Comparison of ENCODE assay signal across 16 cellular contexts in genomic region chr2:241304039-241304670, GRCh38. TPM values are rescaled to one million over a fixed set of nuclear protein-coding genes. Genes with fewer than 3 reads are reported as not detected.
DNase-seq lines count a peak whose midpoint lies in the region; ATAC-seq and TF ChIP-seq lines count a peak whose summit lies in the region.
"Had no signal": no experiment of that assay in that cellular context is flagged by ENCODE, and none has a peak within 500 bp of the region (broad histone marks: within the 10 kb centered on the region; RNA-seq: fewer than 3 reads in every experiment).

No MANE protein-coding gene starts in this region.

- H3K4me1 ChIP-seq in left ventricle myocardium inferior (peaks cover 85% of the 10 kb centered on the region), GM23248 (ENCODE audit: insufficient read depth) (peaks cover 5% of the 10 kb centered on the region; the same call in 1 of the 2 replicates)
- H3K4me1 ChIP-seq: A549 had no signal

- H3K4me1 Mint-ChIP-seq in natural killer cell (peaks cover 48 to 49% of the 10 kb centered on the region in 2 donors), Calu3 (ENCODE audit: low read depth, unreplicated experiment) (peaks cover 26% of the 10 kb centered on the region)

- H3K36me3 Mint-ChIP-seq in natural killer cell (no peaks in the 10 kb centered on the region), Calu3 (ENCODE audit: insufficient read depth, unreplicated experiment) (no peaks in the 10 kb centered on the region)

- no peak overlapping the region for H2AFZ ChIP-seq in GM23248

- H3K27ac Mint-ChIP-seq in natural killer cell (peak overlapping the region; percentile 91 to 93), Calu3 (ENCODE audit: unreplicated experiment) (no peak overlapping the region)

- peaks cover 100% of the 10 kb centered on the region for H3K79me2 ChIP-seq in GM23248 (ENCODE audit: insufficient read depth)

- no peak for DNase-seq in left ventricle myocardium inferior
- DNase-seq in cardiac septum (ENCODE audit: low spot score), result no peak
- DNase-seq in cerebellum (ENCODE audit: low spot score), result peak; percentile 59
- no peak for DNase-seq in natural killer cell
- DNase-seq in Calu3, result no peak
- DNase-seq in DMS79 treated with DMSO at 0.1 percent for 48 hours (lab: John Stamatoyannopoulos, UW), result no peak
- no peak for DNase-seq in GM23248
- DNase-seq: CD4-positive, CD25-positive, alpha-beta regulatory T cell; H7; MM.1S; NCI-H1417 treated with DMSO at 0.1 percent for 48 hours; NCI-H2029; NCI-H2171 treated with DMSO at 0.1 percent for 48 hours; Peyer's patch; SHP77 treated with DMSO at 0.1 percent for 48 hours had no signal

- H3K9me2 ChIP-seq in GM23248 (ENCODE audit: insufficient read depth), result no peaks in the 10 kb centered on the region

- CTCF ChIA-PET in Calu3 (lab: Charles Lee), result no interaction called here

- no peaks in the 10 kb centered on the region for H3K9me3 ChIP-seq in left ventricle myocardium inferior (replicated peaks)
- no peaks in the 10 kb centered on the region for H3K9me3 ChIP-seq in GM23248 (ENCODE audit: low read depth)
- H3K9me3 ChIP-seq: A549, Peyer's patch had no signal

- H3K4me2 ChIP-seq in GM23248 (ENCODE audit: unreplicated experiment), result no peak overlapping the region
- H3K4me2 ChIP-seq: A549 had no signal

- H3K36me3 ChIP-seq in left ventricle myocardium inferior (no peaks in the 10 kb centered on the region), GM23248 (ENCODE audit: low read depth) (no peaks in the 10 kb centered on the region)
- H3K36me3 ChIP-seq: Peyer's patch had no signal

- in situ Hi-C loops in GM23248 (cut with MboI), result no loop called here

- TF ChIP-seq CTCF in left ventricle myocardium inferior (IDR thresholded peaks at IDR 0.05; ENCODE audit: borderline replicate concordance) (no peak), natural killer cell (IDR thresholded peaks at IDR 0.05) (no peak), Calu3 (IDR thresholded peaks at IDR 0.05; ENCODE audit: unreplicated experiment) (no peak)

- BruUV-seq in Calu3 (replicated peaks; lab: Mats Ljungman, UMichigan), result no TSS peak

- H3F3A ChIP-seq in GM23248 (ENCODE audit: insufficient read depth), result peaks cover 2% of the 10 kb centered on the region

- H3K27me3 ChIP-seq in left ventricle myocardium inferior (ENCODE audit: low read depth) (no peaks in the 10 kb centered on the region), GM23248 (replicated peaks; ENCODE audit: insufficient read depth) (no peaks in the 10 kb centered on the region)
- H3K27me3 ChIP-seq: Peyer's patch had no signal

- peak overlapping the region; percentile 15 for H3K27ac ChIP-seq in left ventricle myocardium inferior (replicated peaks)
- H3K27ac ChIP-seq in GM23248, result no peak overlapping the region
- H3K27ac ChIP-seq: A549, Peyer's patch had no signal

- WGBS in GM23248 (ENCODE audit: low coverage in 1 of 2, low lambda C conversion rate in 2 of 2, missing lambda C conversion rate in 2 of 2), 2 experiments, result 67 to 69% methylated on average over 5 of the region's 5 CpGs

- ATAC-seq in natural killer cell, result no peak

- H3K4me3 Mint-ChIP-seq in natural killer cell, result peak overlapping the region; percentile 21
- H3K4me3 Mint-ChIP-seq in Calu3 (ENCODE audit: low read depth, unreplicated experiment), result no peak overlapping the region

- intact Hi-C loops in left ventricle myocardium inferior (cut with micrococcal nuclease), result no loop called here
- intact Hi-C loops in cardiac septum (cut with DNase I), result no loop called here
- intact Hi-C loops in natural killer cell (cut with micrococcal nuclease), result no loop called here
- intact Hi-C loops in Calu3 (cut with micrococcal nuclease; ENCODE audit: unreplicated experiment), result no loop called here

- peaks cover 15% of the 10 kb centered on the region for H4K20me1 ChIP-seq in GM23248 (ENCODE audit: insufficient read depth)

- H3K9ac ChIP-seq in GM23248, result no peak overlapping the region

- H3K4me3 ChIP-seq in left ventricle myocardium inferior, result no peak overlapping the region
- H3K4me3 ChIP-seq in GM23248, result no peak overlapping the region
- H3K4me3 ChIP-seq: A549, Peyer's patch had no signal

- H3K9me3 Mint-ChIP-seq in natural killer cell (no peaks in the 10 kb centered on the region), Calu3 (ENCODE audit: low read depth, unreplicated experiment) (no peaks in the 10 kb centered on the region)
- H3K9me3 Mint-ChIP-seq: CD4-positive, CD25-positive, alpha-beta regulatory T cell had no signal

- H3K27me3 Mint-ChIP-seq in natural killer cell (ENCODE audit: low read depth in 2 of 2) (no peaks in the 10 kb centered on the region), Calu3 (ENCODE audit: unreplicated experiment) (no peaks in the 10 kb centered on the region)
- H3K27me3 Mint-ChIP-seq: CD4-positive, CD25-positive, alpha-beta regulatory T cell had no signal

RNA-seq across cellular contexts. Expression of gene HDLBP, which starts 11.3 kb away (rescaled TPM):
- total RNA-seq in left ventricle myocardium inferior, result 365 TPM
- 356 TPM for total RNA-seq in cardiac septum
- 183 TPM for total RNA-seq in cerebellum
- 100 to 1,000 TPM; 170 to 200 (median 177) TPM for total RNA-seq in natural killer cell
- 429 and 493 TPM in 2 replicates for total RNA-seq in Calu3 (2022)
- total RNA-seq in GM23248 (2014; rRNA removed; shearing (Covaris generic)), result 707 and 711 TPM in 2 replicates
- polyA plus RNA-seq in GM23248 (2016; fragmentation: Nextera tagmentation; extraction: Ambion mirVana), result 602 and 613 TPM in 2 replicates

RNA-seq across cellular contexts. Expression of gene SEPTIN2, which starts 11.6 kb away (rescaled TPM):
- 187 TPM for total RNA-seq in left ventricle myocardium inferior
- 219 TPM for total RNA-seq in cardiac septum
- total RNA-seq in cerebellum, result 335 TPM
- 100 to 1,000 TPM; 275 to 315 (median 275) TPM for total RNA-seq in natural killer cell
- 413 and 445 TPM in 2 replicates for total RNA-seq in Calu3 (2022)
- 480 and 499 TPM in 2 replicates for total RNA-seq in GM23248 (2014; rRNA removed; shearing (Covaris generic))
- polyA plus RNA-seq in GM23248 (2016; fragmentation: Nextera tagmentation; extraction: Ambion mirVana), result 512 and 518 TPM in 2 replicates

RNA-seq across cellular contexts. Expression of gene FARP2, which starts 51.9 kb away (rescaled TPM):
- total RNA-seq in left ventricle myocardium inferior (16.5 TPM), cardiac septum (24.4 TPM), cerebellum (48.7 TPM), natural killer cell (10 to 100 TPM; 26.8 to 40.6 (median 31.6) TPM), Calu3 (2022) (59.0 and 67.7 TPM in 2 replicates)
- 39.0 and 45.9 TPM in 2 replicates for total RNA-seq in GM23248 (2014; rRNA removed; shearing (Covaris generic))
- polyA plus RNA-seq in GM23248 (2016; fragmentation: Nextera tagmentation; extraction: Ambion mirVana), result 30.9 and 39.7 TPM in 2 replicates
